In the genomic region with DNA sequence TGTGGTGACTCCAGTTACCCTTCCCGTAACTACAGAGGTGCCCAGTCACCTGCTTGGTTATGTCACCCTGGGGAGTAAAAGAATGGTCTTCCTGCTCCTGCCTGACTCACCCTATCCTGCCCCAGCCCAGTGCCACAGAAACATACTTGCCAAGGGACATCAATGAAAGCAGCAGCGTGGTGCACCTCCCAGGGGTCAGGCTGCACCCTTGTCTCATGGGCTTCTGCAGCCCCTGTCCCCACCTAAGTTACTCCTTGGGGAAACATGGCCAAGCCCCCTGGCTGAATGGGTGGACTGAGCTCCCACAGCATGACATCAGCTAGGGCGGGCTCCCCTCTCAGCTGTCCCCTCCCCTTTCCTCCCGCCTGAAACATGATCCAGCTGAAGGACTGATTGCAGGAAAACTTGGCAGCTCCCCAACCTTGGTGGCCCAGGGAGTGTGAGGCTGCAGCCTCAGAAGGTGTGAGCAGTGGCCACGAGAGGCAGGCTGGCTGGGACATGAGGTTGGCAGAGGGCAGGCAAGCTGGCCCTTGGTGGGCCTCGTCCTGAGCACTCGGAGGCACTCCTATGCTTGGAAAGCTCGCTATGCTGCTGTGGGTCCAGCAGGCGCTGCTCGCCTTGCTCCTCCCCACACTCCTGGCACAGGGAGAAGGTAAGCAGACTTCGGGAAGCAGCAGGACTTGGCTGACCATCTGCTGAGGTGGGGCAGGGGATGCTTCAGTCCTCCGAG, we compare ENCODE assay signal across 1 cellular context.
TF ChIP-seq lines count a peak whose summit lies in the region.

A gene (plus strand): TSS at position 368 of the 730 bp plus-strand sequence. CDS start 218 bp downstream, at position 586.

TF ChIP-seq in IMR-90, 13 proteins besides CTCF, POLR2A, EP300 and RAD21:
- TF ChIP-seq, protein P1, sequence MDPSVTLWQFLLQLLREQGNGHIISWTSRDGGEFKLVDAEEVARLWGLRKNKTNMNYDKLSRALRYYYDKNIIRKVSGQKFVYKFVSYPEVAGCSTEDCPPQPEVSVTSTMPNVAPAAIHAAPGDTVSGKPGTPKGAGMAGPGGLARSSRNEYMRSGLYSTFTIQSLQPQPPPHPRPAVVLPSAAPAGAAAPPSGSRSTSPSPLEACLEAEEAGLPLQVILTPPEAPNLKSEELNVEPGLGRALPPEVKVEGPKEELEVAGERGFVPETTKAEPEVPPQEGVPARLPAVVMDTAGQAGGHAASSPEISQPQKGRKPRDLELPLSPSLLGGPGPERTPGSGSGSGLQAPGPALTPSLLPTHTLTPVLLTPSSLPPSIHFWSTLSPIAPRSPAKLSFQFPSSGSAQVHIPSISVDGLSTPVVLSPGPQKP (IDR thresholded peaks at IDR 0.05; ENCODE audit: borderline replicate concordance, low read depth, low read length), result no peak
- no peak for TF ChIP-seq MAZ (IDR thresholded peaks at IDR 0.05; ENCODE audit: borderline replicate concordance, low read depth, low read length)
- no peak for TF ChIP-seq NFE2L2 (IDR thresholded peaks at IDR 0.05; ENCODE audit: low read depth, low read length)
- no peak for TF ChIP-seq CHD1 (IDR thresholded peaks at IDR 0.05; ENCODE audit: low read depth, low read length)
- no peak for TF ChIP-seq FOS (IDR thresholded peaks at IDR 0.05; ENCODE audit: low read depth, low read length)
- TF ChIP-seq, protein P2, sequence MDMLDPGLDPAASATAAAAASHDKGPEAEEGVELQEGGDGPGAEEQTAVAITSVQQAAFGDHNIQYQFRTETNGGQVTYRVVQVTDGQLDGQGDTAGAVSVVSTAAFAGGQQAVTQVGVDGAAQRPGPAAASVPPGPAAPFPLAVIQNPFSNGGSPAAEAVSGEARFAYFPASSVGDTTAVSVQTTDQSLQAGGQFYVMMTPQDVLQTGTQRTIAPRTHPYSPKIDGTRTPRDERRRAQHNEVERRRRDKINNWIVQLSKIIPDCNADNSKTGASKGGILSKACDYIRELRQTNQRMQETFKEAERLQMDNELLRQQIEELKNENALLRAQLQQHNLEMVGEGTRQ (IDR thresholded peaks at IDR 0.05; ENCODE audit: low read depth, low read length), result no peak
